18 cellular contexts compared by ENCODE assay signal in the genomic region with DNA sequence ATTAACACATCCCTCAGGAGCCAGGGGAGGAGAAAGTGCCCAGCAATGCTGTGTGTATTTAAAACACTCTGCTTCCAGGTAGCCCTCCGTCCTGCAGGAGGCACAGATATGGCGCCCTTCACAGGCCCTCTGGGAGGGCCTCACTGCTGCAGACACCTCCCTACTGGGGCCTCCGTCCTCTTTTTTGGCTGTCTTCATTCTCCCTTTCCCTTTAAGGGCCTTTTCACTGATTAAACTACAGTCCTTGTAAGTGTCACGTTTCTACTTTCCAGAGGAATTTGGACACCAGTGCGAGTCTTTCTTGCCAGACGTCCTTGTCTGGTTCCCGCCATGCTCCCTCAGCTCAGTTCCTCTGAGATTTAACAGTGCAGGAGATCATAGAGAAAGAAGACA. TPM values are rescaled to one million over a fixed set of nuclear protein-coding genes. Genes with fewer than 3 reads are reported as not detected.
A peak's percentile ranks its signal among the peaks of the same experiment; 100 is the strongest.
DNase-seq lines count a peak whose midpoint lies in the region; ATAC-seq and TF ChIP-seq lines count a peak whose summit lies in the region.
"Had no signal": no experiment of that assay in that cellular context is flagged by ENCODE, and none has a peak within 500 bp of the region (broad histone marks: within the 10 kb centered on the region; RNA-seq: fewer than 3 reads in every experiment).

No MANE protein-coding gene starts in this region.

- H3K79me2 ChIP-seq in GM23248 (ENCODE audit: insufficient read depth) = no peaks in the 10 kb centered on the region
- H3K79me2 ChIP-seq in PC-9 (ENCODE audit: low read depth) = no peaks in the 10 kb centered on the region

- peaks cover 11% of the 10 kb centered on the region for H3K4me1 Mint-ChIP-seq in stimulated activated memory B cell treated with anti-CD40 and anti-IgM and Interleukin-4, amounts not matched to agents 10 μg/mL and 1 μg/mL and 100 μg/mL, for 72 hours

- H3K4me3 Mint-ChIP-seq in stimulated activated memory B cell treated with anti-CD40 and anti-IgM and Interleukin-4, amounts not matched to agents 10 μg/mL and 1 μg/mL and 100 μg/mL, for 72 hours = no peak overlapping the region
- H3K4me3 Mint-ChIP-seq: activated naive CD8-positive, alpha-beta T cell; activated T-cell treated with anti-CD3 and anti-CD28 coated beads, Interleukin-2, amount 50 U/mL, for 4 hours; CD8-positive, alpha-beta T cell; central memory CD8-positive, alpha-beta T cell had no signal

- DNase-seq in GM23248 = no peak
- no peak for DNase-seq in PC-9
- DNase-seq: activated T-cell treated with anti-CD3 and anti-CD28 coated beads, Interleukin-2, amount 50 U/mL, for 4 hours; CD8-positive, alpha-beta T cell; NCI-H2081 treated with DMSO at 0.1 percent for 48 hours; NCI-H524 treated with DMSO at 0.1 percent for 48 hours; stimulated activated CD4-positive, alpha-beta T cell treated with anti-CD3 and anti-CD28 coated beads, Interleukin-2, amount 100 ng/mL, for 24 hours; upper lobe of left lung had no signal

- H3K9me3 ChIP-seq in GM23248 (ENCODE audit: low read depth) (no peaks in the 10 kb centered on the region), duodenal mucosa (ENCODE audit: control insufficient read depth in 1 of 2, low read length in 2 of 2) (no peaks in the 10 kb centered on the region), iPS-20b (ENCODE audit: insufficient read depth, low read depth, low read length) (no peaks in the 10 kb centered on the region), PC-9 (ENCODE audit: insufficient read depth, low read depth) (no peaks in the 10 kb centered on the region)
- H3K9me3 ChIP-seq: upper lobe of left lung had no signal

- H3F3A ChIP-seq in GM23248 (ENCODE audit: insufficient read depth) (no peaks in the 10 kb centered on the region), PC-9 (ENCODE audit: insufficient read depth, low read depth) (0 out of 2 replicates have a peak, but pooled peaks cover 7% of the 10 kb centered on the region)

- WGBS in GM23248 (ENCODE audit: low coverage in 1 of 2, low lambda C conversion rate in 2 of 2, missing lambda C conversion rate in 2 of 2), 2 experiments = 69 to 71% methylated on average over 7 of the region's 7 CpGs

- H3K27me3 ChIP-seq in GM23248 (replicated peaks; ENCODE audit: insufficient read depth) (no peaks in the 10 kb centered on the region), duodenal mucosa (ENCODE audit: control insufficient read depth in 1 of 2, insufficient read depth in 2 of 2, low read length in 2 of 2) (no peaks in the 10 kb centered on the region), iPS-20b (ENCODE audit: insufficient read depth, low read length) (no peaks in the 10 kb centered on the region), rectal smooth muscle tissue (ENCODE audit: control insufficient read depth, insufficient read depth, low read length) (no peaks in the 10 kb centered on the region), PC-9 (ENCODE audit: insufficient read depth, low read depth) (no peaks in the 10 kb centered on the region)
- H3K27me3 ChIP-seq: upper lobe of left lung had no signal

- H3K9me2 ChIP-seq in GM23248 (ENCODE audit: insufficient read depth) (no peaks in the 10 kb centered on the region), PC-9 (ENCODE audit: insufficient read depth) (no peaks in the 10 kb centered on the region)

- no TSS peak for BruUV-seq in PC-9 (replicated peaks; lab: Mats Ljungman, UMichigan)

- H3K9ac ChIP-seq in GM23248 (no peak overlapping the region), duodenal mucosa (ENCODE audit: low read depth in 1 of 2, low read length in 2 of 2) (peak overlapping the region; percentile 29 to 51), iPS-20b (ENCODE audit: low read depth, low read length) (peak overlapping the region; percentile 1; the same call in 1 of the 2 replicates), rectal smooth muscle tissue (ENCODE audit: low read length) (no peak overlapping the region)

- no peaks in the 10 kb centered on the region for H3K4me1 ChIP-seq in GM23248 (ENCODE audit: insufficient read depth)
- H3K4me1 ChIP-seq in duodenal mucosa (ENCODE audit: control insufficient read depth in 1 of 2, insufficient read depth in 2 of 2, low read length in 2 of 2) = peaks cover 4 to 19% of the 10 kb centered on the region in 2 donors
- peaks cover 10% of the 10 kb centered on the region; the same call in 1 of the 2 replicates for H3K4me1 ChIP-seq in iPS-20b (ENCODE audit: insufficient read depth, low read length)
- peaks cover 4% of the 10 kb centered on the region for H3K4me1 ChIP-seq in rectal smooth muscle tissue (ENCODE audit: control insufficient read depth, insufficient read depth, low read length)
- peaks cover 5% of the 10 kb centered on the region for H3K4me1 ChIP-seq in PC-9 (replicated peaks; ENCODE audit: insufficient read depth)

- CTCF ChIA-PET in PC-9 (lab: Charles Lee) = no interaction called here

- no peaks in the 10 kb centered on the region for H4K20me1 ChIP-seq in GM23248 (ENCODE audit: insufficient read depth)
- H4K20me1 ChIP-seq in PC-9 (ENCODE audit: insufficient read depth) = no peaks in the 10 kb centered on the region

- no peak overlapping the region for H3K4me2 ChIP-seq in GM23248 (ENCODE audit: unreplicated experiment)
- H3K4me2 ChIP-seq in PC-9 = no peak overlapping the region

- no peaks in the 10 kb centered on the region for H3K9me3 Mint-ChIP-seq in stimulated activated memory B cell treated with anti-CD40 and anti-IgM and Interleukin-4, amounts not matched to agents 10 μg/mL and 1 μg/mL and 100 μg/mL, for 72 hours
- H3K9me3 Mint-ChIP-seq: activated T-cell treated with anti-CD3 and anti-CD28 coated beads, Interleukin-2, amount 50 U/mL, for 4 hours; CD8-positive, alpha-beta T cell; central memory CD8-positive, alpha-beta T cell had no signal

- H3K4me3 ChIP-seq in GM23248 = no peak overlapping the region
- H3K4me3 ChIP-seq in duodenal mucosa (ENCODE audit: low read depth in 1 of 2, low read length in 2 of 2) = no peak overlapping the region
- H3K4me3 ChIP-seq in iPS-20b (ENCODE audit: low read length) = no peak overlapping the region
- H3K4me3 ChIP-seq in rectal smooth muscle tissue (ENCODE audit: low read length) = peak overlapping the region; percentile 17
- H3K4me3 ChIP-seq in PC-9 = no peak overlapping the region
- H3K4me3 ChIP-seq: SK-N-MC, upper lobe of left lung had no signal

- no peaks in the 10 kb centered on the region for H3K36me3 Mint-ChIP-seq in stimulated activated memory B cell treated with anti-CD40 and anti-IgM and Interleukin-4, amounts not matched to agents 10 μg/mL and 1 μg/mL and 100 μg/mL, for 72 hours
- H3K36me3 Mint-ChIP-seq: activated naive CD8-positive, alpha-beta T cell; CD8-positive, alpha-beta T cell had no signal

- in situ Hi-C loops in GM23248 (cut with MboI) = loop anchor here (5.0 to 25.0 kb wide), 2 partner anchors 138 to 493 kb away; a partner anchor contains a TSS

- no peak overlapping the region for H3K27ac ChIP-seq in GM23248
- H3K27ac ChIP-seq in duodenal mucosa (ENCODE audit: low read depth, low read length) = no peak overlapping the region
- H3K27ac ChIP-seq in iPS-20b (ENCODE audit: low read length) = no peak overlapping the region
- H3K27ac ChIP-seq in rectal smooth muscle tissue (ENCODE audit: low read depth, low read length) = peak overlapping the region; percentile 25
- no peak overlapping the region for H3K27ac ChIP-seq in PC-9
- H3K27ac ChIP-seq: SK-N-MC had no signal

- peaks cover 14% of the 10 kb centered on the region for H3K27me3 Mint-ChIP-seq in stimulated activated memory B cell treated with anti-CD40 and anti-IgM and Interleukin-4, amounts not matched to agents 10 μg/mL and 1 μg/mL and 100 μg/mL, for 72 hours
- H3K27me3 Mint-ChIP-seq: progenitor cell of endocrine pancreas had no signal

- H3K36me3 ChIP-seq in GM23248 (ENCODE audit: low read depth) (no peaks in the 10 kb centered on the region), duodenal mucosa (ENCODE audit: control insufficient read depth in 1 of 2, insufficient read depth in 2 of 2, low read length in 2 of 2) (no peaks in the 10 kb centered on the region), iPS-20b (ENCODE audit: insufficient read depth, low read depth, low read length) (no peaks in the 10 kb centered on the region), rectal smooth muscle tissue (ENCODE audit: control insufficient read depth, insufficient read depth, low read length) (peaks cover 3% of the 10 kb centered on the region), PC-9 (ENCODE audit: low read depth) (no peaks in the 10 kb centered on the region)
- H3K36me3 ChIP-seq: upper lobe of left lung had no signal

- H2AFZ ChIP-seq in GM23248 (peak overlapping the region; percentile 62; the same call in 1 of the 2 replicates), PC-9 (no peak overlapping the region)

- ATAC-seq in stimulated activated memory B cell treated with anti-CD40 and anti-IgM and Interleukin-4, amounts not matched to agents 10 μg/mL and 1 μg/mL and 100 μg/mL, for 72 hours = no peak
- no peak for ATAC-seq in HG02588 (IDR thresholded peaks at IDR 0.05; ENCODE audit: unreplicated experiment)
- no peak for ATAC-seq in GM18511 (IDR thresholded peaks at IDR 0.05; ENCODE audit: unreplicated experiment)
- ATAC-seq: activated T-cell treated with anti-CD3 and anti-CD28 coated beads, Interleukin-2, amount 50 U/mL, for 4 hours; CD8-positive, alpha-beta T cell had no signal

- no peak overlapping the region for H3K27ac Mint-ChIP-seq in stimulated activated memory B cell treated with anti-CD40 and anti-IgM and Interleukin-4, amounts not matched to agents 10 μg/mL and 1 μg/mL and 100 μg/mL, for 72 hours
- H3K27ac Mint-ChIP-seq: activated naive CD8-positive, alpha-beta T cell; CD8-positive, alpha-beta T cell; progenitor cell of endocrine pancreas had no signal

- POLR2A ChIA-PET in PC-9 (lab: Charles Lee; ENCODE audit: unreplicated experiment) = no interaction called here

- intact Hi-C loops in PC-9 (cut with micrococcal nuclease; ENCODE audit: unreplicated experiment) = loop anchor here (5.0 kb wide), 1 partner anchor 1133 kb away; no protein-coding TSS in a partner anchor

- TF ChIP-seq CTCF in PC-9 (conservative IDR thresholded peaks at IDR 0.05) = no peak

RNA-seq across cellular contexts. Expression of a gene that starts 39.7 kb away (rescaled TPM):
- 68.8 and 72.7 TPM in 2 replicates for total RNA-seq in GM23248 (2014; rRNA removed; shearing (Covaris generic))
- polyA plus RNA-seq in GM23248 (2016; fragmentation: Nextera tagmentation; extraction: Ambion mirVana) = 71.5 and 71.7 TPM in 2 replicates
- total RNA-seq in PC-9 (2021) = 166 and 182 TPM in 2 replicates

Comparison
In these comparisons a context has a peak if more than half of its experiments do, and no peak if none do; other contexts are left out.
1. H3K9ac ChIP-seq: peak in duodenal mucosa (2 of 2) and iPS-20b (single experiment); none in GM23248 (single experiment) and rectal smooth muscle tissue (single experiment).